In genomic region chr11:134158023-134158422, GRCh38 we compare ENCODE assay signal across 20 cellular contexts.
DNase-seq lines count a peak whose midpoint lies in the region; ATAC-seq and TF ChIP-seq lines count a peak whose summit lies in the region.
"Had no signal": no experiment of that assay in that cellular context is flagged by ENCODE, and none has a peak within 500 bp of the region (broad histone marks: within the 10 kb centered on the region; RNA-seq: fewer than 3 reads in every experiment).

No MANE protein-coding gene starts in this region.

- no peaks in the 10 kb centered on the region for H3K9me3 Mint-ChIP-seq in osteocyte (ENCODE audit: unreplicated experiment)
- H3K9me3 Mint-ChIP-seq in type B pancreatic cell, result no peaks in the 10 kb centered on the region
- H3K9me3 Mint-ChIP-seq in CD8-positive, alpha-beta memory T cell, result no peaks in the 10 kb centered on the region
- no peaks in the 10 kb centered on the region for H3K9me3 Mint-ChIP-seq in T-helper 2 cell treated with Interferon-gamma antibody and Interleukin-4, amounts not matched to agents 5 μg/mL and 100 μg/mL, for 36 hours
- H3K9me3 Mint-ChIP-seq: CD4-positive, alpha-beta T cell; HFFc6 had no signal

- peaks cover 10 to 97% (median 71%) of the 10 kb centered on the region in 4 donors for H3K36me3 ChIP-seq in esophagus muscularis mucosa
- peaks cover 44% of the 10 kb centered on the region for H3K36me3 ChIP-seq in CD8-positive, alpha-beta memory T cell (ENCODE audit: insufficient read depth, low read length)

- WGBS in esophagus muscularis mucosa, result 98% methylated on average over 8 of the region's 9 CpGs

- no peaks in the 10 kb centered on the region for H3K27me3 ChIP-seq in esophagus muscularis mucosa
- no peaks in the 10 kb centered on the region for H3K27me3 ChIP-seq in CD8-positive, alpha-beta memory T cell (ENCODE audit: insufficient read depth, low read length, poor library complexity, severe bottlenecking)
- H3K27me3 ChIP-seq: BLaER1 had no signal

- TF ChIP-seq POLR2A in esophagus muscularis mucosa (IDR thresholded peaks at IDR 0.05; ENCODE audit: low read depth), result no peak

- H3K27ac Mint-ChIP-seq in osteocyte (ENCODE audit: unreplicated experiment) (no peak overlapping the region), type B pancreatic cell (no peak overlapping the region), T-helper 17 cell (no peak overlapping the region)
- H3K27ac Mint-ChIP-seq in CD8-positive, alpha-beta memory T cell, result no peak overlapping the region
- H3K27ac Mint-ChIP-seq in T-helper 2 cell treated with Interferon-gamma antibody and Interleukin-4, amounts not matched to agents 5 μg/mL and 100 μg/mL, for 36 hours, result no peak overlapping the region
- H3K27ac Mint-ChIP-seq: B cell; CD4-positive, alpha-beta T cell; HFFc6 had no signal

- TF ChIP-seq CTCF in VCaP (conservative IDR thresholded peaks at IDR 0.05), result no peak
- no peak for TF ChIP-seq CTCF in esophagus muscularis mucosa (IDR thresholded peaks at IDR 0.05)
- no peak for TF ChIP-seq CTCF in osteocyte (IDR thresholded peaks at IDR 0.05)
- TF ChIP-seq CTCF in type B pancreatic cell (conservative IDR thresholded peaks at IDR 0.05), result no peak

- H3K27me3 Mint-ChIP-seq in osteocyte (ENCODE audit: unreplicated experiment) (no peaks in the 10 kb centered on the region), type B pancreatic cell (no peaks in the 10 kb centered on the region), T-helper 17 cell (no peaks in the 10 kb centered on the region)
- H3K27me3 Mint-ChIP-seq in CD8-positive, alpha-beta memory T cell, result no peaks in the 10 kb centered on the region
- no peaks in the 10 kb centered on the region for H3K27me3 Mint-ChIP-seq in T-helper 2 cell treated with Interferon-gamma antibody and Interleukin-4, amounts not matched to agents 5 μg/mL and 100 μg/mL, for 36 hours (ENCODE audit: low read depth)
- H3K27me3 Mint-ChIP-seq: B cell; CD4-positive, alpha-beta T cell had no signal

- peak; percentile 57 for DNase-seq in esophagus muscularis mucosa (ENCODE audit: extremely low spot score)
- DNase-seq in osteocyte (ENCODE audit: extremely low spot score, unreplicated experiment), result peak; percentile 63
- DNase-seq in type B pancreatic cell (ENCODE audit: extremely low spot score, unreplicated experiment), result peak; percentile 45
- DNase-seq in CD8-positive, alpha-beta memory T cell, result no peak
- DNase-seq in T-helper 2 cell treated with Interferon-gamma antibody and Interleukin-4, amounts not matched to agents 5 μg/mL and 100 μg/mL, for 36 hours (ENCODE audit: low spot score), result no peak
- DNase-seq in T-helper 17 cell, result no peak
- DNase-seq: Calu3; CD4-positive, alpha-beta T cell; COR-L47; DMS53; DMS79 treated with DMSO at 0.1 percent for 48 hours; GF-D8; GOT3 had no signal

- H3K4me1 ChIP-seq in esophagus muscularis mucosa, result peaks cover 0 to 7% (median 7%) of the 10 kb centered on the region in 4 donors
- H3K4me1 ChIP-seq in CD8-positive, alpha-beta memory T cell (ENCODE audit: insufficient read depth, low read length), result no peaks in the 10 kb centered on the region
- H3K4me1 ChIP-seq: BLaER1 had no signal

- POLR2A ChIA-PET in CD8-positive, alpha-beta memory T cell (lab: Charles Lee), result no interaction called here

- H3K4me1 Mint-ChIP-seq in osteocyte (ENCODE audit: unreplicated experiment) (no peaks in the 10 kb centered on the region), type B pancreatic cell (ENCODE audit: unreplicated experiment) (no peaks in the 10 kb centered on the region), T-helper 17 cell (peaks cover 6% of the 10 kb centered on the region)
- H3K4me1 Mint-ChIP-seq in CD8-positive, alpha-beta memory T cell, result no peaks in the 10 kb centered on the region
- H3K4me1 Mint-ChIP-seq in T-helper 2 cell treated with Interferon-gamma antibody and Interleukin-4, amounts not matched to agents 5 μg/mL and 100 μg/mL, for 36 hours (ENCODE audit: low read depth), result no peaks in the 10 kb centered on the region
- H3K4me1 Mint-ChIP-seq: B cell, CD14-positive monocyte had no signal

- intact Hi-C loops in esophagus muscularis mucosa (cut with DNase I), result no loop called here

- H3K4me3 Mint-ChIP-seq in osteocyte (ENCODE audit: unreplicated experiment) (no peak overlapping the region), type B pancreatic cell (no peak overlapping the region), T-helper 17 cell (no peak overlapping the region)
- no peak overlapping the region for H3K4me3 Mint-ChIP-seq in CD8-positive, alpha-beta memory T cell
- no peak overlapping the region for H3K4me3 Mint-ChIP-seq in T-helper 2 cell treated with Interferon-gamma antibody and Interleukin-4, amounts not matched to agents 5 μg/mL and 100 μg/mL, for 36 hours
- H3K4me3 Mint-ChIP-seq: B cell; CD14-positive monocyte; CD4-positive, alpha-beta T cell; HFFc6 had no signal

- no peak overlapping the region for H3K4me3 ChIP-seq in esophagus muscularis mucosa
- no peak overlapping the region for H3K4me3 ChIP-seq in CD8-positive, alpha-beta memory T cell (ENCODE audit: low read length)
- H3K4me3 ChIP-seq: BLaER1, HAP-1 had no signal

- CTCF ChIA-PET in CD8-positive, alpha-beta memory T cell (lab: Charles Lee), result interaction anchor here (0.6 kb wide), 1 partner anchor 39 kb away, joined by 3 read pairs; no protein-coding TSS in a partner anchor

- H3K27ac ChIP-seq in VCaP (peak overlapping the region; percentile 75), esophagus muscularis mucosa (replicated peaks in 1 of 4) (no peak overlapping the region)
- H3K27ac ChIP-seq in CD8-positive, alpha-beta memory T cell (ENCODE audit: low read depth, low read length), result no peak overlapping the region
- H3K27ac ChIP-seq: BLaER1 had no signal

- TF ChIP-seq EP300 in esophagus muscularis mucosa (IDR thresholded peaks at IDR 0.05), result no peak

- H3K36me3 Mint-ChIP-seq in osteocyte (ENCODE audit: unreplicated experiment) (peaks cover 40% of the 10 kb centered on the region), type B pancreatic cell (peaks cover 36% of the 10 kb centered on the region), T-helper 17 cell (ENCODE audit: low read depth) (peaks cover 17% of the 10 kb centered on the region)
- peaks cover 14 to 95% (median 33%) of the 10 kb centered on the region in 3 donors for H3K36me3 Mint-ChIP-seq in CD8-positive, alpha-beta memory T cell
- H3K36me3 Mint-ChIP-seq in T-helper 2 cell treated with Interferon-gamma antibody and Interleukin-4, amounts not matched to agents 5 μg/mL and 100 μg/mL, for 36 hours (ENCODE audit: low read depth), result peaks cover 80% of the 10 kb centered on the region

- ATAC-seq in GM21737 (IDR thresholded peaks at IDR 0.05; ENCODE audit: unreplicated experiment) (no peak), T-helper 17 cell (no peak)

- H3K9me3 ChIP-seq in esophagus muscularis mucosa, result no peaks in the 10 kb centered on the region
- no peaks in the 10 kb centered on the region for H3K9me3 ChIP-seq in CD8-positive, alpha-beta memory T cell (ENCODE audit: low read length)
- H3K9me3 ChIP-seq in T-helper 17 cell (ENCODE audit: control insufficient read depth, low read length, poor library complexity, severe bottlenecking), result no peaks in the 10 kb centered on the region
- H3K9me3 ChIP-seq: BLaER1, HAP-1 had no signal

Comparison
In these comparisons a context has a peak if more than half of its experiments do, and no peak if none do; other contexts are left out.
1. DNase-seq: peak in esophagus muscularis mucosa (single experiment), osteocyte (single experiment) and type B pancreatic cell (single experiment); none in CD8-positive, alpha-beta memory T cell (0 of 5), T-helper 2 cell treated with Interferon-gamma antibody and Interleukin-4, amounts not matched to agents 5 μg/mL and 100 μg/mL, for 36 hours (single experiment) and T-helper 17 cell (0 of 3).